22 cellular contexts compared by ENCODE assay signal in genomic region chr2:212959469-212960117, GRCh38.
DNase-seq lines count a peak whose midpoint lies in the region; TF ChIP-seq lines count a peak whose summit lies in the region.
"Had no signal": no experiment of that assay in that cellular context is flagged by ENCODE, and none has a peak within 500 bp of the region (broad histone marks: within the 10 kb centered on the region; RNA-seq: fewer than 3 reads in every experiment).

No MANE protein-coding gene starts in this region.

- no peaks in the 10 kb centered on the region for H3K27me3 ChIP-seq in breast epithelium
- no peaks in the 10 kb centered on the region for H3K27me3 ChIP-seq in mesenchymal stem cell (ENCODE audit: control insufficient read depth in 1 of 2, insufficient read depth in 1 of 2, low read length in 2 of 2)
- no peaks in the 10 kb centered on the region for H3K27me3 ChIP-seq in MG63
- H3K27me3 ChIP-seq: BLaER1 had no signal

- H3K18ac ChIP-seq in mesenchymal stem cell (ENCODE audit: low read depth in 1 of 2, low read length in 2 of 2): no peak overlapping the region

- H4K8ac ChIP-seq in mesenchymal stem cell (ENCODE audit: low read length): no peak overlapping the region

- peak overlapping the region; percentile 83 for H3K27ac Mint-ChIP-seq in HFFc6
- H3K27ac Mint-ChIP-seq: IgD-negative memory B cell had no signal

- no peaks in the 10 kb centered on the region for H3K79me1 ChIP-seq in mesenchymal stem cell (replicated peaks; ENCODE audit: low read length, poor library complexity, severe bottlenecking)

- no peak overlapping the region for H2BK15ac ChIP-seq in mesenchymal stem cell (ENCODE audit: low read depth, poor library complexity, severe bottlenecking)

- H3K4ac ChIP-seq in mesenchymal stem cell (ENCODE audit: low read depth in 1 of 2, low read length in 2 of 2): no peak overlapping the region

- no peak overlapping the region for H3K14ac ChIP-seq in mesenchymal stem cell (ENCODE audit: low read length in 2 of 2)

- H2AFZ ChIP-seq in mesenchymal stem cell (ENCODE audit: low read depth, low read length): no peak overlapping the region

- intact Hi-C loops in breast epithelium (cut with DNase I; ENCODE audit: low total_unique reads): no loop called here

- no peak overlapping the region for H2BK12ac ChIP-seq in mesenchymal stem cell (ENCODE audit: low read length in 2 of 2)

- H3K4me3 Mint-ChIP-seq in HFFc6: no peak overlapping the region
- H3K4me3 Mint-ChIP-seq: IgD-negative memory B cell had no signal

- no peaks in the 10 kb centered on the region for H3K4me1 ChIP-seq in breast epithelium
- H3K4me1 ChIP-seq in mesenchymal stem cell (ENCODE audit: control insufficient read depth, insufficient read depth, low read depth, low read length): no peaks in the 10 kb centered on the region
- H3K4me1 ChIP-seq: A549, BLaER1 had no signal

- WGBS in mesenchymal stem cell: 83% methylated on average over 1 of the region's 1 CpG

- no peak overlapping the region for H4K91ac ChIP-seq in mesenchymal stem cell (ENCODE audit: low read length)

- H3K4me1 Mint-ChIP-seq in HFFc6 (ENCODE audit: low read depth): peaks cover 42% of the 10 kb centered on the region
- H3K4me1 Mint-ChIP-seq: IgD-negative memory B cell had no signal

- H3K27me3 Mint-ChIP-seq in HFFc6 (ENCODE audit: insufficient read depth): no peaks in the 10 kb centered on the region
- H3K27me3 Mint-ChIP-seq: IgD-negative memory B cell had no signal

- H3K27ac ChIP-seq in breast epithelium: peak overlapping the region; percentile 23 to 54
- no peak overlapping the region for H3K27ac ChIP-seq in mesenchymal stem cell (ENCODE audit: low read length, poor library complexity, severe bottlenecking)
- H3K27ac ChIP-seq: A549, BLaER1 had no signal

- no peaks in the 10 kb centered on the region; the same call in 1 of the 2 replicates for H3K36me3 Mint-ChIP-seq in HFFc6 (ENCODE audit: low read depth)

- H3K23ac ChIP-seq in mesenchymal stem cell (ENCODE audit: low read length in 2 of 2): no peak overlapping the region

- H3K9me3 Mint-ChIP-seq in HFFc6: no peaks in the 10 kb centered on the region
- H3K9me3 Mint-ChIP-seq: IgD-negative memory B cell had no signal

- H3K4me3 ChIP-seq in breast epithelium (no peak overlapping the region), mesenchymal stem cell (ENCODE audit: insufficient read depth in 1 of 2, low read depth in 1 of 2, low read length in 2 of 2) (no peak overlapping the region), MG63 (no peak overlapping the region)
- H3K4me3 ChIP-seq: A549, BLaER1 had no signal

- H3K9ac ChIP-seq in mesenchymal stem cell (ENCODE audit: low read length): peak overlapping the region; percentile 30
- H3K9ac ChIP-seq: BLaER1, SK-N-SH had no signal

- H3K4me2 ChIP-seq in mesenchymal stem cell (ENCODE audit: low read length, poor library complexity, severe bottlenecking): no peak overlapping the region
- H3K4me2 ChIP-seq: A549, BLaER1, SK-N-SH had no signal

- H3K9me3 ChIP-seq in breast epithelium (no peaks in the 10 kb centered on the region), mesenchymal stem cell (ENCODE audit: control insufficient read depth, low read length) (no peaks in the 10 kb centered on the region), MG63 (no peaks in the 10 kb centered on the region)
- H3K9me3 ChIP-seq: A549, BLaER1, SK-N-SH had no signal

- no peak overlapping the region for H2BK5ac ChIP-seq in mesenchymal stem cell (ENCODE audit: low read depth, low read length, poor library complexity, severe bottlenecking)

- no peak overlapping the region for H2AK5ac ChIP-seq in mesenchymal stem cell (ENCODE audit: low read length, severe bottlenecking)

- no peak for TF ChIP-seq CTCF in HFFc6 (IDR thresholded peaks at IDR 0.05)
- TF ChIP-seq CTCF in breast epithelium (IDR thresholded peaks at IDR 0.05): no peak

- peak; percentile 34 for DNase-seq in A172 (ENCODE audit: low spot score)
- DNase-seq in HFFc6: no peak
- DNase-seq in breast epithelium (ENCODE audit: low spot score in 2 of 2): no peak
- no peak for DNase-seq in mesenchymal stem cell
- no peak for DNase-seq in MG63
- DNase-seq in NOMO-1 treated with dmso at 0.1 percent for 144 hours (lab: John Stamatoyannopoulos, UW; ENCODE audit: unreplicated experiment): no peak
- no peak for DNase-seq in stimulated activated naive CD4-positive, alpha-beta T cell (lab: John Stamatoyannopoulos, UW)
- DNase-seq in NK-92 (lab: John Stamatoyannopoulos, UW; ENCODE audit: unreplicated experiment): no peak
- DNase-seq: activated naive CD4-positive, alpha-beta T cell treated with anti-CD3 and anti-CD28 coated beads, Interleukin-2, amount 50 U/mL, for 16 hours; activated T-cell treated with anti-CD3 and anti-CD28 coated beads, Interleukin-2, amount 50 U/mL, for 48 hours; effector CD8-positive, alpha-beta T cell; NCI-H187 treated with DMSO at 0.1 percent for 48 hours; NCI-H345; NCI-H82; nucleus accumbens; retina; SK-N-SH; stimulated activated CD4-positive, alpha-beta T cell treated with anti-CD3 and anti-CD28 coated beads, Interleukin-12 subunit alpha, Interleukin-12 subunit beta, amount 100 ng/mL, for 4 hours; T1000 had no signal

- H2BK120ac ChIP-seq in mesenchymal stem cell (ENCODE audit: low read depth, low read length): no peak overlapping the region

- TF ChIP-seq POLR2A in breast epithelium (IDR thresholded peaks at IDR 0.05): no peak

- H3K36me3 ChIP-seq in breast epithelium: no peaks in the 10 kb centered on the region
- H3K36me3 ChIP-seq in mesenchymal stem cell (ENCODE audit: control insufficient read depth in 1 of 2, insufficient read depth in 2 of 2, low read depth in 1 of 2, low read length in 2 of 2): no peaks in the 10 kb centered on the region
- H3K36me3 ChIP-seq in MG63: no peaks in the 10 kb centered on the region
- H3K36me3 ChIP-seq: BLaER1 had no signal
